ENCODE assay signal across 1 cellular context in genomic region chr18:44597797-44598196, GRCh38.
TF ChIP-seq lines count a peak whose summit lies in the region.

No MANE protein-coding gene starts in this region.

TF ChIP-seq in endothelial cell of umbilical vein, 7 proteins besides CTCF, POLR2A, EP300 and RAD21 (continued from another document):
- TF ChIP-seq FOS (IDR thresholded peaks at IDR 0.05; ENCODE audit: borderline replicate concordance, insufficient read depth, low read length): no peak
